Comparison of ENCODE assay signal across 13 cellular contexts in the genomic region with DNA sequence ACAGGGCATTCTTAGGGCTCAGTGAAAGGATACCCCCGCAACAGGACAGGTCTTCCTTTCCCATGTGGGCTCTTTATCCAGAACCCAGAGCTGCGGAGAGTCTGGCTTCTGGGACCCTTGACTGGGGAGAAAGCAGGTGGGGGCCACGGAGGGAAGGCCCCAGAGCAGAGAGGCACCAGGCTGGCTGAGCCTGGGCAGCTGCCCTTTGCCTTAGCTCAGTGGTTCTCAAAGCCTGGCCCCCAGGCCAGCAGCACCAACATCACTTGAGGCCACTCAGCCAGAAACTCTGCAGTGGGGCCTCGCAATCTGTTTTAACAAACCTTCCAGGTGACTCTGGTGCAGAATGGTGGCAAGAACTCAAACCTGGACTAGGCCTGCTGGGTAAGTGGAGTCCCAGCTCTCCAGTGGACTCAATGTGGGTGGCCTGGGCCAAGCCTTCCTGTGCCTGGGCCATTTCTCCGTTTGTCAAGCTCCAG. TPM values are rescaled to one million over a fixed set of nuclear protein-coding genes. Genes with fewer than 3 reads are reported as not detected.
DNase-seq lines count a peak whose midpoint lies in the region; ATAC-seq and TF ChIP-seq lines count a peak whose summit lies in the region.
"Had no signal": no experiment of that assay in that cellular context is flagged by ENCODE, and none has a peak within 500 bp of the region (broad histone marks: within the 10 kb centered on the region; RNA-seq: fewer than 3 reads in every experiment).

No MANE protein-coding gene starts in this region.

- peak overlapping the region; percentile 9 for H2BK120ac ChIP-seq in trophoblast cell (ENCODE audit: insufficient read depth, low read length, poor library complexity)

- TF ChIP-seq CTCF in A673 (conservative IDR thresholded peaks at IDR 0.05; ENCODE audit: low read depth, low read length) (no peak), OCI-LY3 (IDR thresholded peaks at IDR 0.05; ENCODE audit: low read depth, low read length) (no peak), natural killer cell (IDR thresholded peaks at IDR 0.05) (no peak)

- peak overlapping the region; percentile 45 for H2BK5ac ChIP-seq in trophoblast cell (ENCODE audit: low read depth, low read length, poor library complexity)

- peak overlapping the region; percentile 16 for H2AK5ac ChIP-seq in trophoblast cell (ENCODE audit: low read length)

- no peak overlapping the region for H3K27ac Mint-ChIP-seq in natural killer cell
- H3K27ac Mint-ChIP-seq: effector memory CD8-positive, alpha-beta T cell had no signal

- intact Hi-C loops in A673 (cut with micrococcal nuclease; ENCODE audit: unreplicated experiment) = no loop called here
- intact Hi-C loops in natural killer cell (cut with micrococcal nuclease) = no loop called here

- H3K36me3 ChIP-seq in A673 (ENCODE audit: insufficient read depth, low read length, poor library complexity, severe bottlenecking) = no peaks in the 10 kb centered on the region
- H3K36me3 ChIP-seq in OCI-LY3 (replicated peaks; ENCODE audit: low read depth, low read length) = no peaks in the 10 kb centered on the region
- no peaks in the 10 kb centered on the region for H3K36me3 ChIP-seq in trophoblast cell (ENCODE audit: control insufficient read depth in 1 of 2, insufficient read depth in 2 of 2, low read length in 2 of 2)
- H3K36me3 ChIP-seq: WERI-Rb-1 had no signal

- no peak overlapping the region for H3K23ac ChIP-seq in trophoblast cell (ENCODE audit: low read length)

- POLR2A ChIA-PET in A673 (lab: Charles Lee; ENCODE audit: low non-redundant PET) = no interaction called here

- H3K14ac ChIP-seq in trophoblast cell (ENCODE audit: low read length) = peak overlapping the region; percentile 1

- no peak overlapping the region for H4K12ac ChIP-seq in trophoblast cell (ENCODE audit: low read depth, low read length)

- no peaks in the 10 kb centered on the region for H3K79me2 ChIP-seq in OCI-LY3 (ENCODE audit: low read length)
- H3K79me2 ChIP-seq in trophoblast cell (ENCODE audit: control insufficient read depth, insufficient read depth, low read length, poor library complexity) = peaks cover 2% of the 10 kb centered on the region

- H2AFZ ChIP-seq in OCI-LY3 (ENCODE audit: low read depth, low read length) (no peak overlapping the region), trophoblast cell (ENCODE audit: insufficient read depth, low read length, poor library complexity) (no peak overlapping the region)

- H3K18ac ChIP-seq in trophoblast cell (ENCODE audit: low read length) = no peak overlapping the region

- ATAC-seq in natural killer cell = no peak
- ATAC-seq: effector memory CD8-positive, alpha-beta T cell had no signal

- H4K20me1 ChIP-seq in OCI-LY3 (ENCODE audit: insufficient read depth, low read length) = no peaks in the 10 kb centered on the region

- H2BK12ac ChIP-seq in trophoblast cell (ENCODE audit: low read length) = peak overlapping the region; percentile 48

- WGBS in trophoblast cell (ENCODE audit: extremely low coverage, insufficient coverage, insufficient read length) = no CpG with 5 or more reads among the region's 5 CpGs

- H3K9ac ChIP-seq in OCI-LY3 (ENCODE audit: low read length) (no peak overlapping the region), trophoblast cell (ENCODE audit: low read length) (no peak overlapping the region)

- no peak overlapping the region for H4K8ac ChIP-seq in trophoblast cell (ENCODE audit: low read depth, low read length)

- H3K27me3 Mint-ChIP-seq in natural killer cell (ENCODE audit: low read depth in 2 of 2) = peaks cover 63 to 77% of the 10 kb centered on the region in 2 donors

- CTCF ChIA-PET in A673 (lab: Charles Lee) = no interaction called here

- peak overlapping the region; percentile 72 for H4K91ac ChIP-seq in trophoblast cell (ENCODE audit: low read depth, low read length)

- H3K27ac ChIP-seq in A673 (ENCODE audit: low read depth, low read length, poor library complexity, severe bottlenecking) (peak overlapping the region; percentile 89), OCI-LY3 (ENCODE audit: low read length) (no peak overlapping the region), trophoblast cell (ENCODE audit: low read depth, low read length) (peak overlapping the region; percentile 22)
- H3K27ac ChIP-seq: WERI-Rb-1 had no signal

- no TSS peak for BruUV-seq in A673 (replicated peaks; lab: Mats Ljungman, UMichigan)

- H3K27me3 ChIP-seq in A673 (replicated peaks; ENCODE audit: insufficient read depth, low read depth, low read length, poor library complexity) = no peaks in the 10 kb centered on the region
- H3K27me3 ChIP-seq in OCI-LY3 (ENCODE audit: low read depth, low read length) = peaks cover 87% of the 10 kb centered on the region
- no peaks in the 10 kb centered on the region for H3K27me3 ChIP-seq in trophoblast cell (ENCODE audit: insufficient read depth, low read length)

- H3K36me3 Mint-ChIP-seq in natural killer cell = no peaks in the 10 kb centered on the region

- H3K9me3 ChIP-seq in A673 (ENCODE audit: low read depth, low read length, poor library complexity, severe bottlenecking) (no peaks in the 10 kb centered on the region), OCI-LY3 (ENCODE audit: insufficient read depth, low read length) (no peaks in the 10 kb centered on the region), trophoblast cell (ENCODE audit: insufficient read depth, low read depth, low read length) (no peaks in the 10 kb centered on the region)

- DNase-seq in A673 (ENCODE audit: low spot score) (no peak), left kidney (ENCODE audit: low read depth, low spot score) (peak; percentile 52), trophoblast cell (no peak), DMS153 treated with DMSO at 0.1 percent for 48 hours (lab: John Stamatoyannopoulos, UW; ENCODE audit: unreplicated experiment) (no peak), natural killer cell (no peak), HPDE6-E6E7 (ENCODE audit: extremely low spot score) (no peak), SKM-1 (lab: John Stamatoyannopoulos, UW; ENCODE audit: unreplicated experiment) (no peak)
- DNase-seq: activated naive CD4-positive, alpha-beta T cell treated with Interleukin-2 at 50 U/mL for 16 hours; effector memory CD8-positive, alpha-beta T cell; NCI-H2107; stimulated activated CD4-positive, alpha-beta T cell treated with anti-CD3 and anti-CD28 coated beads, Interleukin-15, amount 100 ng/mL, for 24 hours; WERI-Rb-1 had no signal

- peaks cover 5 to 6% of the 10 kb centered on the region in 2 donors for H3K4me1 Mint-ChIP-seq in natural killer cell

- H3K4ac ChIP-seq in trophoblast cell (ENCODE audit: low read depth, low read length) = no peak overlapping the region

- no peak overlapping the region for H3K4me3 ChIP-seq in A673 (ENCODE audit: low read depth, low read length, poor library complexity, severe bottlenecking)
- H3K4me3 ChIP-seq in OCI-LY3 (ENCODE audit: low read length) = no peak overlapping the region
- no peak overlapping the region for H3K4me3 ChIP-seq in trophoblast cell (ENCODE audit: low read depth, low read length)

- H3K79me1 ChIP-seq in trophoblast cell (ENCODE audit: low read length) = peaks cover 30% of the 10 kb centered on the region

- H3K4me2 ChIP-seq in OCI-LY3 (ENCODE audit: low read length) = peak overlapping the region; percentile 88; the same call in 1 of the 2 replicates
- no peak overlapping the region for H3K4me2 ChIP-seq in trophoblast cell (ENCODE audit: low read length)

- H3K4me1 ChIP-seq in A673 (ENCODE audit: insufficient read depth, low read length, poor library complexity, severe bottlenecking) (peaks cover 49% of the 10 kb centered on the region), OCI-LY3 (ENCODE audit: low read length) (peaks cover 26% of the 10 kb centered on the region), trophoblast cell (ENCODE audit: control insufficient read depth in 1 of 2, insufficient read depth in 2 of 2, low read length in 2 of 2) (peaks cover 53 to 70% of the 10 kb centered on the region in 2 experiments)

- no peaks in the 10 kb centered on the region for H3K9me3 Mint-ChIP-seq in natural killer cell
- H3K9me3 Mint-ChIP-seq: effector memory CD8-positive, alpha-beta T cell had no signal

- H3K4me3 Mint-ChIP-seq in natural killer cell = no peak overlapping the region

RNA-seq across cellular contexts. Expression of a gene that starts 1.6 kb away (rescaled TPM):
- total RNA-seq in A673 (2021) (13.8 and 15.4 TPM in 2 replicates), natural killer cell (not detected)
- polyA plus RNA-seq in trophoblast cell (2013) = 12.0 and 12.4 TPM in 2 replicates

Comparison
In these comparisons a context has a peak if more than half of its experiments do, and no peak if none do; other contexts are left out.
1. RNA of a gene that starts 1.6 kb away (total RNA-seq): 13.8 to 15.4 TPM in A673; not detected in natural killer cell; every median in the first group is over 10 times any median in the second.